1 cellular context compared by ENCODE assay signal in genomic region chr6:82205793-82206425, GRCh38.
TF ChIP-seq lines count a peak whose summit lies in the region.

No MANE protein-coding gene starts in this region.

TF ChIP-seq in K562, 482 proteins besides CTCF, POLR2A, EP300 and RAD21 (continued from another document and continues in another):
- 0 out of 2 replicates have a peak, but pooled peaks have one; percentile 10 for TF ChIP-seq HINFP (tag; conservative IDR thresholded peaks at IDR 0.05; ENCODE audit: low read depth)
- TF ChIP-seq ZNF133 (CRISPR knock-in tag; IDR thresholded peaks at IDR 0.05), result no peak
- TF ChIP-seq ZNF511 (CRISPR knock-in tag; IDR thresholded peaks at IDR 0.05), result no peak
- no peak for TF ChIP-seq TFAP4 (CRISPR knock-in tag; IDR thresholded peaks at IDR 0.05; ENCODE audit: borderline replicate concordance)
- TF ChIP-seq FOXJ3 (CRISPR knock-in tag; IDR thresholded peaks at IDR 0.05), result no peak
- no peak for TF ChIP-seq ZNF140 (CRISPR knock-in tag; IDR thresholded peaks at IDR 0.05)
- TF ChIP-seq SRF (CRISPR knock-in tag; IDR thresholded peaks at IDR 0.05), result peak in 1 of 2 experiments; percentile 49; a peak in 1 of 4 replicates
- peak; percentile 88 for TF ChIP-seq CCNT2 (IDR thresholded peaks at IDR 0.05; ENCODE audit: borderline replicate concordance, extremely low read depth, insufficient read length, low read depth, low read length)
- no peak for TF ChIP-seq MCM2 (IDR thresholded peaks at IDR 0.05; ENCODE audit: low read depth)
- no peak for TF ChIP-seq ZFPM2 (CRISPR knock-in tag; IDR thresholded peaks at IDR 0.05)
- TF ChIP-seq NR3C1 (CRISPR knock-in tag; IDR thresholded peaks at IDR 0.05), result no peak
- no peak for TF ChIP-seq ZBTB12 (CRISPR knock-in tag; IDR thresholded peaks at IDR 0.05)
- TF ChIP-seq CTCFL (IDR thresholded peaks at IDR 0.05; ENCODE audit: borderline replicate concordance, insufficient read depth, low read depth, low read length, poor library complexity, severe bottlenecking), result no peak
- no peak for TF ChIP-seq TAF15 (IDR thresholded peaks at IDR 0.05; ENCODE audit: low read depth, low read length)
- no peak for TF ChIP-seq ZNF212 (CRISPR knock-in tag; IDR thresholded peaks at IDR 0.05)
- TF ChIP-seq ZNF407 (IDR thresholded peaks at IDR 0.05; ENCODE audit: low read depth), result no peak
- no peak for TF ChIP-seq MAZ (CRISPR knock-in tag; conservative IDR thresholded peaks at IDR 0.05 in 1 of 2, IDR thresholded peaks at IDR 0.05 in 1 of 2)
- no peak for TF ChIP-seq ZNF354B (CRISPR knock-in tag; IDR thresholded peaks at IDR 0.05)
- TF ChIP-seq ZKSCAN8 (CRISPR knock-in tag; IDR thresholded peaks at IDR 0.05), result no peak
- TF ChIP-seq RUNX1 (IDR thresholded peaks at IDR 0.05; ENCODE audit: low read depth), result no peak
- TF ChIP-seq POLR3A (IDR thresholded peaks at IDR 0.05; ENCODE audit: borderline replicate concordance, extremely low read depth, insufficient read depth, insufficient read length), result no peak
- TF ChIP-seq NCOA4 (IDR thresholded peaks at IDR 0.05; ENCODE audit: partially characterized antibody), result no peak
- TF ChIP-seq MTA2 (IDR thresholded peaks at IDR 0.05; ENCODE audit: low read depth), result peak; percentile 76
- peak in 1 of 2 experiments; percentile 84; a peak in 1 of 3 replicates for TF ChIP-seq CBX3 (IDR thresholded peaks at IDR 0.05; ENCODE audit: borderline replicate concordance in 1 of 2, low read length in 2 of 2)
- TF ChIP-seq STAT5B (CRISPR knock-in tag; IDR thresholded peaks at IDR 0.05), result no peak
- TF ChIP-seq CHD4 (IDR thresholded peaks at IDR 0.05; ENCODE audit: insufficient read depth, insufficient replicate concordance, low read depth, low read length, poor library complexity, severe bottlenecking), result no peak
- peak; percentile 62 for TF ChIP-seq PML (IDR thresholded peaks at IDR 0.05; ENCODE audit: low read length)
- no peak for TF ChIP-seq ZNF224 (CRISPR knock-in tag; IDR thresholded peaks at IDR 0.05)
- TF ChIP-seq RHOXF2B (CRISPR knock-in tag; conservative IDR thresholded peaks at IDR 0.05), result no peak
- TF ChIP-seq BRD9 (IDR thresholded peaks at IDR 0.05; ENCODE audit: low read depth, partially characterized antibody), result no peak
- TF ChIP-seq NFYB (IDR thresholded peaks at IDR 0.05; ENCODE audit: extremely low read depth, insufficient read length), result no peak
- no peak for TF ChIP-seq ETS1 (conservative IDR thresholded peaks at IDR 0.05; ENCODE audit: control insufficient read depth, low read depth, low read length)
- TF ChIP-seq MCM7 (IDR thresholded peaks at IDR 0.05), result no peak
- TF ChIP-seq ZFP36 (IDR thresholded peaks at IDR 0.05; ENCODE audit: low read depth, low read length, partially characterized antibody), result no peak
- TF ChIP-seq ERF (CRISPR knock-in tag; IDR thresholded peaks at IDR 0.05), result no peak
- TF ChIP-seq TCF3 (CRISPR knock-in tag; IDR thresholded peaks at IDR 0.05), result peak; percentile 87
- TF ChIP-seq NCOA6 (IDR thresholded peaks at IDR 0.05), result peak; percentile 68; the same call in 1 of the 2 replicates
- no peak for TF ChIP-seq ILK (tag; IDR thresholded peaks at IDR 0.05; ENCODE audit: borderline replicate concordance, low read depth)
- TF ChIP-seq BCOR (IDR thresholded peaks at IDR 0.05), result no peak
- peak; percentile 65; the same call in 1 of the 2 replicates for TF ChIP-seq HDAC2 (IDR thresholded peaks at IDR 0.05)
- no peak for TF ChIP-seq ZNF785 (CRISPR knock-in tag; IDR thresholded peaks at IDR 0.05)
- peak; percentile 71 for TF ChIP-seq HMGN3 (IDR thresholded peaks at IDR 0.05; ENCODE audit: borderline replicate concordance, extremely low read depth, insufficient read length, low read depth, low read length)
- TF ChIP-seq BHLHE40 (IDR thresholded peaks at IDR 0.05; ENCODE audit: low read length), result no peak
- TF ChIP-seq MLX (CRISPR knock-in tag; conservative IDR thresholded peaks at IDR 0.05), result no peak
- no peak for TF ChIP-seq SUPT5H (IDR thresholded peaks at IDR 0.05)
- no peak for TF ChIP-seq ZNF3 (CRISPR knock-in tag; IDR thresholded peaks at IDR 0.05)
- no peak for TF ChIP-seq NR1H2 (CRISPR knock-in tag; IDR thresholded peaks at IDR 0.05)
- TF ChIP-seq SMC3 (conservative IDR thresholded peaks at IDR 0.05; ENCODE audit: insufficient read depth, low read depth, low read length), result no peak
- no peak for TF ChIP-seq ZKSCAN1 (IDR thresholded peaks at IDR 0.05; ENCODE audit: low read depth, low read length)
- TF ChIP-seq PBX2 (CRISPR knock-in tag; IDR thresholded peaks at IDR 0.05; ENCODE audit: low read depth), result no peak
- peak; percentile 68 for TF ChIP-seq PBX2 (tag; conservative IDR thresholded peaks at IDR 0.05; ENCODE audit: low read depth)
